Comparison of ENCODE assay signal across 8 cellular contexts in genomic region chr3:141401095-141401494, GRCh38. TPM values are rescaled to one million over a fixed set of nuclear protein-coding genes. Genes with fewer than 3 reads are reported as not detected.
DNase-seq lines count a peak whose midpoint lies in the region; FAIRE-seq and TF ChIP-seq lines count a peak whose summit lies in the region.
"Had no signal": no experiment of that assay in that cellular context is flagged by ENCODE, and none has a peak within 500 bp of the region (broad histone marks: within the 10 kb centered on the region; RNA-seq: fewer than 3 reads in every experiment).

No MANE protein-coding gene starts in this region.

- peaks cover 15 to 21% (median 18%) of the 10 kb centered on the region in 3 donors for H3K4me1 ChIP-seq in skeletal muscle tissue (ENCODE audit: control insufficient read depth in 3 of 3, insufficient read depth in 3 of 3, low read length in 3 of 3)

- DNase-seq in HCEC 1CT (peak; percentile 36), WERI-Rb-1 (no peak), fibroblast of mammary gland (ENCODE audit: low read depth) (peak; percentile 65), GM12892 (ENCODE audit: insufficient read length) (no peak), NCI-H526 (lab: John Stamatoyannopoulos, UW) (no peak), ecto neural progenitor cell (ENCODE audit: low spot score) (no peak)
- DNase-seq: GDM1 had no signal

- no peak for FAIRE-seq in GM12892 (lab: Jason Lieb, UNC)

- no peaks in the 10 kb centered on the region for H3K27me3 ChIP-seq in WERI-Rb-1 (ENCODE audit: insufficient read depth, low read depth, severe bottlenecking)
- H3K27me3 ChIP-seq in skeletal muscle tissue (ENCODE audit: control insufficient read depth in 3 of 3, insufficient read depth in 3 of 3, low read length in 3 of 3), result no peaks in the 10 kb centered on the region

- peak overlapping the region in 1 of 3 donors; percentile 69 for H3K9ac ChIP-seq in skeletal muscle tissue (ENCODE audit: low read depth in 1 of 3, low read length in 3 of 3)

- no peak for TF ChIP-seq POLR2A in GM12892 (IDR thresholded peaks at IDR 0.05; ENCODE audit: low read depth, low read length)

- TF ChIP-seq CTCF in WERI-Rb-1 (IDR thresholded peaks at IDR 0.05; ENCODE audit: low read depth, low read length), result no peak
- TF ChIP-seq CTCF in fibroblast of mammary gland (conservative IDR thresholded peaks at IDR 0.05; ENCODE audit: control insufficient read depth, insufficient read depth, low read depth, low read length), result no peak

- peak overlapping the region; percentile 88 for H3K27ac ChIP-seq in WERI-Rb-1
- H3K27ac ChIP-seq in skeletal muscle tissue (ENCODE audit: low read depth, low read length), result peak overlapping the region; percentile 87

- no peak overlapping the region for H3K4me3 ChIP-seq in WERI-Rb-1 (ENCODE audit: low read depth, low read length)
- H3K4me3 ChIP-seq in fibroblast of mammary gland (ENCODE audit: control insufficient read depth, low read depth, low read length), result no peak overlapping the region
- no peak overlapping the region for H3K4me3 ChIP-seq in skeletal muscle tissue (ENCODE audit: low read length in 3 of 3)

- H3K36me3 ChIP-seq in WERI-Rb-1 (peaks cover 23% of the 10 kb centered on the region), skeletal muscle tissue (ENCODE audit: control insufficient read depth in 3 of 3, insufficient read depth in 3 of 3, low read length in 3 of 3) (peaks cover 9 to 26% (median 20%) of the 10 kb centered on the region in 3 donors)

- H3K9me3 ChIP-seq in WERI-Rb-1 (ENCODE audit: severe bottlenecking) (peaks cover 12% of the 10 kb centered on the region), skeletal muscle tissue (ENCODE audit: control insufficient read depth in 3 of 3, low read length in 3 of 3) (no peaks in the 10 kb centered on the region)

RNA-seq across cellular contexts. Expression of gene ZBTB38, which starts 32.8 kb away (rescaled TPM):
- total RNA-seq in skeletal muscle tissue, result 29.7 TPM
- polyA plus RNA-seq in GM12892 (2012; ENCODE audit: missing spikeins), result 101 TPM

Comparison
In these comparisons a context has a peak if more than half of its experiments do, and no peak if none do; other contexts are left out.
1. DNase-seq: peak in HCEC 1CT (single experiment) and fibroblast of mammary gland (single experiment); none in WERI-Rb-1 (single experiment), GM12892 (single experiment), NCI-H526 (0 of 2) and ecto neural progenitor cell (single experiment).